1 cellular context compared by ENCODE assay signal in genomic region chr19:39130337-39131254, GRCh38.
TF ChIP-seq lines count a peak whose summit lies in the region.

No MANE protein-coding gene starts in this region.

TF ChIP-seq in HEK293, 187 proteins besides CTCF, POLR2A, EP300 and RAD21 (continued from another document):
- TF ChIP-seq ZBTB10 (tag by site-specific recombination; IDR thresholded peaks at IDR 0.05), result 0 out of 2 replicates have a peak, but pooled peaks have one; percentile 23
- no peak for TF ChIP-seq ZNF155 (tag by site-specific recombination; IDR thresholded peaks at IDR 0.05)
- no peak for TF ChIP-seq REPIN1 (tag by site-specific recombination; IDR thresholded peaks at IDR 0.05; ENCODE audit: low read depth)
- no peak for TF ChIP-seq ZNF37A (tag by site-specific recombination; IDR thresholded peaks at IDR 0.05)
- no peak for TF ChIP-seq ZFP37 (tag by site-specific recombination; IDR thresholded peaks at IDR 0.05)
- no peak for TF ChIP-seq OVOL3 (tag by site-specific recombination; IDR thresholded peaks at IDR 0.05)
- TF ChIP-seq ZNF585B (tag by site-specific recombination; IDR thresholded peaks at IDR 0.05), result no peak
- TF ChIP-seq ZNF394 (tag by site-specific recombination; IDR thresholded peaks at IDR 0.05; ENCODE audit: borderline replicate concordance), result no peak
- no peak for TF ChIP-seq ZNF623 (tag by site-specific recombination; IDR thresholded peaks at IDR 0.05)
- TF ChIP-seq MEIS1 (CRISPR knock-in tag; IDR thresholded peaks at IDR 0.05; ENCODE audit: borderline replicate concordance), result no peak
- TF ChIP-seq ZSCAN23 (tag by site-specific recombination; IDR thresholded peaks at IDR 0.05), result no peak
- no peak for TF ChIP-seq ZBTB6 (tag by site-specific recombination; IDR thresholded peaks at IDR 0.05)
- TF ChIP-seq ZNF660 (tag by site-specific recombination; IDR thresholded peaks at IDR 0.05), result no peak
- no peak for TF ChIP-seq ZNF530 (tag by site-specific recombination; IDR thresholded peaks at IDR 0.05; ENCODE audit: low read depth)
- no peak for TF ChIP-seq ZNF624 (tag by site-specific recombination; IDR thresholded peaks at IDR 0.05)
- no peak for TF ChIP-seq ZNF777 (tag by site-specific recombination; IDR thresholded peaks at IDR 0.05; ENCODE audit: borderline replicate concordance)
- TF ChIP-seq ZNF621 (tag by site-specific recombination; IDR thresholded peaks at IDR 0.05), result no peak
- no peak for TF ChIP-seq ZNF549 (tag by site-specific recombination; IDR thresholded peaks at IDR 0.05)
- no peak for TF ChIP-seq ZNF214 (tag by site-specific recombination; IDR thresholded peaks at IDR 0.05; ENCODE audit: borderline replicate concordance)
- TF ChIP-seq ZNF645 (tag by site-specific recombination; IDR thresholded peaks at IDR 0.05), result no peak
- no peak for TF ChIP-seq ZNF529 (tag by site-specific recombination; IDR thresholded peaks at IDR 0.05; ENCODE audit: insufficient replicate concordance)
- no peak for TF ChIP-seq ZSCAN30 (tag by site-specific recombination; IDR thresholded peaks at IDR 0.05)
- TF ChIP-seq ZNF366 (tag by site-specific recombination; conservative IDR thresholded peaks at IDR 0.05), result no peak
- no peak for TF ChIP-seq ZNF670 (tag by site-specific recombination; IDR thresholded peaks at IDR 0.05; ENCODE audit: low read depth)
- TF ChIP-seq, protein P1, sequence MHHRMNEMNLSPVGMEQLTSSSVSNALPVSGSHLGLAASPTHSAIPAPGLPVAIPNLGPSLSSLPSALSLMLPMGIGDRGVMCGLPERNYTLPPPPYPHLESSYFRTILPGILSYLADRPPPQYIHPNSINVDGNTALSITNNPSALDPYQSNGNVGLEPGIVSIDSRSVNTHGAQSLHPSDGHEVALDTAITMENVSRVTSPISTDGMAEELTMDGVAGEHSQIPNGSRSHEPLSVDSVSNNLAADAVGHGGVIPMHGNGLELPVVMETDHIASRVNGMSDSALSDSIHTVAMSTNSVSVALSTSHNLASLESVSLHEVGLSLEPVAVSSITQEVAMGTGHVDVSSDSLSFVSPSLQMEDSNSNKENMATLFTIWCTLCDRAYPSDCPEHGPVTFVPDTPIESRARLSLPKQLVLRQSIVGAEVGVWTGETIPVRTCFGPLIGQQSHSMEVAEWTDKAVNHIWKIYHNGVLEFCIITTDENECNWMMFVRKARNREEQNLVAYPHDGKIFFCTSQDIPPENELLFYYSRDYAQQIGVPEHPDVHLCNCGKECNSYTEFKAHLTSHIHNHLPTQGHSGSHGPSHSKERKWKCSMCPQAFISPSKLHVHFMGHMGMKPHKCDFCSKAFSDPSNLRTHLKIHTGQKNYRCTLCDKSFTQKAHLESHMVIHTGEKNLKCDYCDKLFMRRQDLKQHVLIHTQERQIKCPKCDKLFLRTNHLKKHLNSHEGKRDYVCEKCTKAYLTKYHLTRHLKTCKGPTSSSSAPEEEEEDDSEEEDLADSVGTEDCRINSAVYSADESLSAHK (tag by site-specific recombination; IDR thresholded peaks at IDR 0.05), result no peak
- no peak for TF ChIP-seq YY2 (tag by site-specific recombination; IDR thresholded peaks at IDR 0.05)
- TF ChIP-seq GLIS2 (tag by site-specific recombination; IDR thresholded peaks at IDR 0.05), result peak; percentile 64
- TF ChIP-seq IKZF3 (tag by site-specific recombination; IDR thresholded peaks at IDR 0.05), result no peak
- no peak for TF ChIP-seq ZNF433 (tag by site-specific recombination; IDR thresholded peaks at IDR 0.05; ENCODE audit: low read depth)
- no peak for TF ChIP-seq ZSCAN4 (tag by site-specific recombination; IDR thresholded peaks at IDR 0.05)
- no peak for TF ChIP-seq ZNF501 (tag by site-specific recombination; IDR thresholded peaks at IDR 0.05)
- TF ChIP-seq, protein P2, sequence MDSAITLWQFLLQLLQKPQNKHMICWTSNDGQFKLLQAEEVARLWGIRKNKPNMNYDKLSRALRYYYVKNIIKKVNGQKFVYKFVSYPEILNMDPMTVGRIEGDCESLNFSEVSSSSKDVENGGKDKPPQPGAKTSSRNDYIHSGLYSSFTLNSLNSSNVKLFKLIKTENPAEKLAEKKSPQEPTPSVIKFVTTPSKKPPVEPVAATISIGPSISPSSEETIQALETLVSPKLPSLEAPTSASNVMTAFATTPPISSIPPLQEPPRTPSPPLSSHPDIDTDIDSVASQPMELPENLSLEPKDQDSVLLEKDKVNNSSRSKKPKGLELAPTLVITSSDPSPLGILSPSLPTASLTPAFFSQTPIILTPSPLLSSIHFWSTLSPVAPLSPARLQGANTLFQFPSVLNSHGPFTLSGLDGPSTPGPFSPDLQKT (IDR thresholded peaks at IDR 0.05; ENCODE audit: borderline replicate concordance, low read depth, low read length), result no peak
- TF ChIP-seq ZNF677 (tag by site-specific recombination; IDR thresholded peaks at IDR 0.05), result 0 out of 2 replicates have a peak, but pooled peaks have one; percentile 2
- no peak for TF ChIP-seq ZNF404 (tag by site-specific recombination; IDR thresholded peaks at IDR 0.05)
- no peak for TF ChIP-seq ZNF560 (tag by site-specific recombination; IDR thresholded peaks at IDR 0.05; ENCODE audit: borderline replicate concordance)
- no peak for TF ChIP-seq ZNF707 (tag by site-specific recombination; IDR thresholded peaks at IDR 0.05)
- no peak for TF ChIP-seq ZBTB8A (tag by site-specific recombination; IDR thresholded peaks at IDR 0.05)
- no peak for TF ChIP-seq HOXA7 (CRISPR knock-in tag; IDR thresholded peaks at IDR 0.05; ENCODE audit: borderline replicate concordance)
- no peak for TF ChIP-seq BCL11A (tag by site-specific recombination; IDR thresholded peaks at IDR 0.05; ENCODE audit: low read depth)
- no peak for TF ChIP-seq ZNF561 (tag by site-specific recombination; IDR thresholded peaks at IDR 0.05; ENCODE audit: borderline replicate concordance)
- peak; percentile 62 for TF ChIP-seq SCRT2 (tag by site-specific recombination; IDR thresholded peaks at IDR 0.05)
- TF ChIP-seq, protein P3, sequence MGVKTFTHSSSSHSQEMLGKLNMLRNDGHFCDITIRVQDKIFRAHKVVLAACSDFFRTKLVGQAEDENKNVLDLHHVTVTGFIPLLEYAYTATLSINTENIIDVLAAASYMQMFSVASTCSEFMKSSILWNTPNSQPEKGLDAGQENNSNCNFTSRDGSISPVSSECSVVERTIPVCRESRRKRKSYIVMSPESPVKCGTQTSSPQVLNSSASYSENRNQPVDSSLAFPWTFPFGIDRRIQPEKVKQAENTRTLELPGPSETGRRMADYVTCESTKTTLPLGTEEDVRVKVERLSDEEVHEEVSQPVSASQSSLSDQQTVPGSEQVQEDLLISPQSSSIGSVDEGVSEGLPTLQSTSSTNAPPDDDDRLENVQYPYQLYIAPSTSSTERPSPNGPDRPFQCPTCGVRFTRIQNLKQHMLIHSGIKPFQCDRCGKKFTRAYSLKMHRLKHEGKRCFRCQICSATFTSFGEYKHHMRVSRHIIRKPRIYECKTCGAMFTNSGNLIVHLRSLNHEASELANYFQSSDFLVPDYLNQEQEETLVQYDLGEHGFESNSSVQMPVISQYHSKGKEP (tag by site-specific recombination; IDR thresholded peaks at IDR 0.05), result no peak
- TF ChIP-seq ZNF514 (tag by site-specific recombination; IDR thresholded peaks at IDR 0.05), result no peak
- no peak for TF ChIP-seq KLF16 (tag by site-specific recombination; IDR thresholded peaks at IDR 0.05)
- no peak for TF ChIP-seq ZBTB1 (tag by site-specific recombination; IDR thresholded peaks at IDR 0.05)
- TF ChIP-seq ZNF544 (tag by site-specific recombination; IDR thresholded peaks at IDR 0.05), result no peak
